In genomic region chr2:34734662-34735061, GRCh38 we compare ENCODE assay signal across 20 cellular contexts.
"Had no signal": no experiment of that assay in that cellular context is flagged by ENCODE, and none has a peak within 500 bp of the region (broad histone marks: within the 10 kb centered on the region; RNA-seq: fewer than 3 reads in every experiment).

No MANE protein-coding gene starts in this region.

- H3K36me3 ChIP-seq: gastrocnemius medialis, right lobe of liver, suprapubic skin, transverse colon, uterus had no signal

- H3K4me1 ChIP-seq: gastrocnemius medialis, right lobe of liver, suprapubic skin, transverse colon, uterus had no signal

- DNase-seq: activated CD4-positive, alpha-beta T cell treated with anti-CD3 and anti-CD28 coated beads for 48 hours; activated CD8-positive, alpha-beta T cell treated with anti-CD3 and anti-CD28 coated beads for 36 hours; activated naive CD4-positive, alpha-beta T cell treated with anti-CD3 and anti-CD28 coated beads for 36 hours; activated T-cell treated with anti-CD3 and anti-CD28 coated beads, Interleukin-2, amount 50 U/mL, for 24 hours; aorta; gastrocnemius medialis; head of caudate nucleus; left ventricle myocardium superior; mucosa of descending colon; naive B cell; right lobe of liver; small intestine; stimulated activated CD4-positive, alpha-beta T cell treated with anti-CD3 and anti-CD28 coated beads, Interleukin-15, amount 100 ng/mL, for 24 hours; stimulated activated CD4-positive, alpha-beta T cell treated with anti-CD3 and anti-CD28 coated beads, Interleukin-4, amount 100 ng/mL, for 1 hour; stimulated activated naive CD8-positive, alpha-beta T cell treated with anti-CD3 and anti-CD28 coated beads, Interleukin-15, amount 100 ng/mL, for 72 hours; transverse colon; uterus had no signal

- H3K4me3 ChIP-seq: coronary artery, gastrocnemius medialis, mucosa of descending colon, right lobe of liver, suprapubic skin, transverse colon, uterus had no signal

- ATAC-seq: activated CD8-positive, alpha-beta T cell treated with anti-CD3 and anti-CD28 coated beads for 36 hours; esophagus mucosa; gastrocnemius medialis; left ventricle myocardium superior; mucosa of descending colon; right lobe of liver; stimulated activated naive CD8-positive, alpha-beta T cell treated with anti-CD3 and anti-CD28 coated beads, Interleukin-15, amount 100 ng/mL, for 72 hours had no signal

- H3K9me3 ChIP-seq: gastrocnemius medialis, mucosa of descending colon, right lobe of liver, suprapubic skin, transverse colon, uterus had no signal

- H3K27ac ChIP-seq: coronary artery, gastrocnemius medialis, right lobe of liver, suprapubic skin, transverse colon, uterus had no signal

- H3K27me3 ChIP-seq: gastrocnemius medialis, right lobe of liver, suprapubic skin, transverse colon, uterus had no signal
